ENCODE assay signal across 20 cellular contexts in the genomic region with DNA sequence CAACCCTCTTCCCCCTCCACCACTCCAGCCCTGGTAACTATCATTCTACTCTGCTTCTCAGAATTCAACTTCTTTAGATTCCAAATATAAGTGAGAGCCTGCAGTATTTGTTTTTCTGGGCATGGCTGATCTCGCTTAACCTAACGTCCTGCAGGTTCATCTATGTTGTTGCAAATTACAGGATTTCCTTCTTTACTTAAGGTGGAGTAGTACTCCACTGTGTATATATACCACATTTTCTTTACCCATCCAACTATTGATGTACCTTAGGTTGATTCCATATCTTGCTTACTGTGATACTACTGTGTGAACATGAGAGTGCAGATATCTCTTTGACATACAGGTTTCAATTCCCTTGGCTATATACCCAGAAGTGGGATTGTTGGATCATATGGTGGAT.
"Had no signal": no experiment of that assay in that cellular context is flagged by ENCODE, and none has a peak within 500 bp of the region (broad histone marks: within the 10 kb centered on the region; RNA-seq: fewer than 3 reads in every experiment).

No MANE protein-coding gene starts in this region.

- ATAC-seq: activated T-cell treated with anti-CD3 and anti-CD28 coated beads, Interleukin-2, amount 50 U/mL, for 4 hours had no signal

- FAIRE-seq: TTC549 had no signal

- H3K4me2 ChIP-seq: PC-9 had no signal

- H3K4me3 ChIP-seq: PC-9 had no signal

- H3K27ac ChIP-seq: PC-9 had no signal

- DNase-seq: activated B cell treated with CpG ODN at 0.5 μM for 24 hours; activated CD4-positive, alpha-beta memory T cell treated with anti-CD3 and anti-CD28 coated beads for 36 hours; activated CD4-positive, alpha-beta T cell treated with anti-CD3 and anti-CD28 coated beads for 1 hour; activated CD4-positive, alpha-beta T cell treated with anti-CD3 and anti-CD28 coated beads, Interleukin-2, amount 10 ng/mL, durations not matched to agents 7 days and 5 days; activated CD8-positive, alpha-beta memory T cell treated with anti-CD3 and anti-CD28 coated beads for 24 hours; activated effector memory CD4-positive, alpha-beta T cell treated with anti-CD3 and anti-CD28 coated beads, Interleukin-2, amount 50 U/mL, for 16 hours; activated naive CD4-positive, alpha-beta T cell treated with anti-CD3 and anti-CD28 coated beads for 36 hours; activated naive CD8-positive, alpha-beta T cell treated with anti-CD3 and anti-CD28 coated beads for 36 hours; activated T-cell treated with anti-CD3 and anti-CD28 coated beads, Interleukin-2, amount 50 U/mL, for 4 hours; cerebellar nuclear complex; KG1; NCI-H1048; NCI-H146; NCI-H1930; NCI-H2171; NCI-H2227 treated with DMSO at 0.1 percent for 48 hours; NCI-H446 treated with DMSO at 0.1 percent for 48 hours; PC-9; SHP77 treated with DMSO at 0.1 percent for 48 hours had no signal

- H2AFZ ChIP-seq: PC-9 had no signal
